In the genomic region with DNA sequence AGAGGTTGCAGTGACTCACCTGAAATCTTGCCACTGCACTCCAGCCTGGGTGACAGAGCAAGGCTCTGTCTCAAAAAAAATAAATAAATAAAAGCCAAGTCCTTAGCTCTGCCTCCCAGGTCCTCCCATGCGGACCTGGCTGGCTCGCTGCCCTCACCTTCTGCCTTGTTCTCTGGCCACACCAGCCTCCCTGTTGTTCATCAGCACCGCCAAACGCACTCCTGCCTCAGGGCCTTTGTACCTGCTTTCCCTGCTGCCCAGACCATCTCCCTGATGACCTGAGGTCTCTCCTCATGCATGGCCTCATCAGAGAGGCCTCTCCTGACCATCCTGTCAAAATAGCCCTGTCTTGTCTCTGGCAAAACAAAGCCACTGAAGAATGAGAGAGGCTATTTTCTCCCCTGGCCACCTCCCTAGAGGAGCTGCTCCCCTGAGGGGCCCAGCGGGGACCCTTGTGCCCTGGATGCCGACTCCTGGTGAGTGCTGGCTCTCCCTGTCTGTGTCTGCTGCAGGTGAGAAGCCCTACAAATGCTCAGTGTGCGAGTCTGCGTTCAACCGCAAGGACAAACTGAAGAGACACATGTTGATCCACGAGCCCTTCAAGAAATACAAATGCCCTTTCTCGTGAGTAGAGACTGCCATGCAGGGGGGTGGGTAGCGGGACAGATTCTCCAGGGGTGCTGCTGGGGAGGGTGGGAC, we compare ENCODE assay signal across 2 cellular contexts.
TF ChIP-seq lines count a peak whose summit lies in the region.

No MANE protein-coding gene starts in this region.

TF ChIP-seq in SK-N-SH, 30 proteins besides CTCF, POLR2A, EP300 and RAD21:
- TF ChIP-seq, protein P1, sequence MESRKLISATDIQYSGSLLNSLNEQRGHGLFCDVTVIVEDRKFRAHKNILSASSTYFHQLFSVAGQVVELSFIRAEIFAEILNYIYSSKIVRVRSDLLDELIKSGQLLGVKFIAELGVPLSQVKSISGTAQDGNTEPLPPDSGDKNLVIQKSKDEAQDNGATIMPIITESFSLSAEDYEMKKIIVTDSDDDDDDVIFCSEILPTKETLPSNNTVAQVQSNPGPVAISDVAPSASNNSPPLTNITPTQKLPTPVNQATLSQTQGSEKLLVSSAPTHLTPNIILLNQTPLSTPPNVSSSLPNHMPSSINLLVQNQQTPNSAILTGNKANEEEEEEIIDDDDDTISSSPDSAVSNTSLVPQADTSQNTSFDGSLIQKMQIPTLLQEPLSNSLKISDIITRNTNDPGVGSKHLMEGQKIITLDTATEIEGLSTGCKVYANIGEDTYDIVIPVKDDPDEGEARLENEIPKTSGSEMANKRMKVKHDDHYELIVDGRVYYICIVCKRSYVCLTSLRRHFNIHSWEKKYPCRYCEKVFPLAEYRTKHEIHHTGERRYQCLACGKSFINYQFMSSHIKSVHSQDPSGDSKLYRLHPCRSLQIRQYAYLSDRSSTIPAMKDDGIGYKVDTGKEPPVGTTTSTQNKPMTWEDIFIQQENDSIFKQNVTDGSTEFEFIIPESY (IDR thresholded peaks at IDR 0.05; ENCODE audit: borderline replicate concordance, low read depth), result no peak
- no peak for TF ChIP-seq CHD2 (IDR thresholded peaks at IDR 0.05; ENCODE audit: low read length, partially characterized antibody)
- TF ChIP-seq, protein P2, sequence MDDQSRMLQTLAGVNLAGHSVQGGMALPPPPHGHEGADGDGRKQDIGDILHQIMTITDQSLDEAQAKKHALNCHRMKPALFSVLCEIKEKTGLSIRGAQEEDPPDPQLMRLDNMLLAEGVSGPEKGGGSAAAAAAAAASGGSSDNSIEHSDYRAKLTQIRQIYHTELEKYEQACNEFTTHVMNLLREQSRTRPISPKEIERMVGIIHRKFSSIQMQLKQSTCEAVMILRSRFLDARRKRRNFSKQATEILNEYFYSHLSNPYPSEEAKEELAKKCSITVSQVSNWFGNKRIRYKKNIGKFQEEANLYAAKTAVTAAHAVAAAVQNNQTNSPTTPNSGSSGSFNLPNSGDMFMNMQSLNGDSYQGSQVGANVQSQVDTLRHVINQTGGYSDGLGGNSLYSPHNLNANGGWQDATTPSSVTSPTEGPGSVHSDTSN (IDR thresholded peaks at IDR 0.05), result no peak
- TF ChIP-seq RCOR1 (IDR thresholded peaks at IDR 0.05; ENCODE audit: low read length), result no peak
- TF ChIP-seq NRF1 (IDR thresholded peaks at IDR 0.05; ENCODE audit: low read depth, low read length), result no peak
- no peak for TF ChIP-seq TCF12 (IDR thresholded peaks at IDR 0.05)
- TF ChIP-seq ELF1 (IDR thresholded peaks at IDR 0.05), result no peak
- TF ChIP-seq, protein P3, sequence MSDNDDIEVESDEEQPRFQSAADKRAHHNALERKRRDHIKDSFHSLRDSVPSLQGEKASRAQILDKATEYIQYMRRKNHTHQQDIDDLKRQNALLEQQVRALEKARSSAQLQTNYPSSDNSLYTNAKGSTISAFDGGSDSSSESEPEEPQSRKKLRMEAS (IDR thresholded peaks at IDR 0.05; ENCODE audit: low read depth), result no peak
- TF ChIP-seq GATA2 (CRISPR knock-in tag; IDR thresholded peaks at IDR 0.05), result no peak
- TF ChIP-seq, protein P4, sequence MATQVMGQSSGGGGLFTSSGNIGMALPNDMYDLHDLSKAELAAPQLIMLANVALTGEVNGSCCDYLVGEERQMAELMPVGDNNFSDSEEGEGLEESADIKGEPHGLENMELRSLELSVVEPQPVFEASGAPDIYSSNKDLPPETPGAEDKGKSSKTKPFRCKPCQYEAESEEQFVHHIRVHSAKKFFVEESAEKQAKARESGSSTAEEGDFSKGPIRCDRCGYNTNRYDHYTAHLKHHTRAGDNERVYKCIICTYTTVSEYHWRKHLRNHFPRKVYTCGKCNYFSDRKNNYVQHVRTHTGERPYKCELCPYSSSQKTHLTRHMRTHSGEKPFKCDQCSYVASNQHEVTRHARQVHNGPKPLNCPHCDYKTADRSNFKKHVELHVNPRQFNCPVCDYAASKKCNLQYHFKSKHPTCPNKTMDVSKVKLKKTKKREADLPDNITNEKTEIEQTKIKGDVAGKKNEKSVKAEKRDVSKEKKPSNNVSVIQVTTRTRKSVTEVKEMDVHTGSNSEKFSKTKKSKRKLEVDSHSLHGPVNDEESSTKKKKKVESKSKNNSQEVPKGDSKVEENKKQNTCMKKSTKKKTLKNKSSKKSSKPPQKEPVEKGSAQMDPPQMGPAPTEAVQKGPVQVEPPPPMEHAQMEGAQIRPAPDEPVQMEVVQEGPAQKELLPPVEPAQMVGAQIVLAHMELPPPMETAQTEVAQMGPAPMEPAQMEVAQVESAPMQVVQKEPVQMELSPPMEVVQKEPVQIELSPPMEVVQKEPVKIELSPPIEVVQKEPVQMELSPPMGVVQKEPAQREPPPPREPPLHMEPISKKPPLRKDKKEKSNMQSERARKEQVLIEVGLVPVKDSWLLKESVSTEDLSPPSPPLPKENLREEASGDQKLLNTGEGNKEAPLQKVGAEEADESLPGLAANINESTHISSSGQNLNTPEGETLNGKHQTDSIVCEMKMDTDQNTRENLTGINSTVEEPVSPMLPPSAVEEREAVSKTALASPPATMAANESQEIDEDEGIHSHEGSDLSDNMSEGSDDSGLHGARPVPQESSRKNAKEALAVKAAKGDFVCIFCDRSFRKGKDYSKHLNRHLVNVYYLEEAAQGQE (IDR thresholded peaks at IDR 0.05; ENCODE audit: low read depth, low read length), result no peak
- TF ChIP-seq JUND (IDR thresholded peaks at IDR 0.05), result no peak
- TF ChIP-seq TEAD4 (IDR thresholded peaks at IDR 0.05; ENCODE audit: borderline replicate concordance, insufficient read depth), result no peak
- no peak for TF ChIP-seq YY1 (IDR thresholded peaks at IDR 0.05; ENCODE audit: low read depth)
- TF ChIP-seq EZH2phosphoT487 (IDR thresholded peaks at IDR 0.05; ENCODE audit: borderline replicate concordance, low read depth), result no peak
- TF ChIP-seq, protein P5, sequence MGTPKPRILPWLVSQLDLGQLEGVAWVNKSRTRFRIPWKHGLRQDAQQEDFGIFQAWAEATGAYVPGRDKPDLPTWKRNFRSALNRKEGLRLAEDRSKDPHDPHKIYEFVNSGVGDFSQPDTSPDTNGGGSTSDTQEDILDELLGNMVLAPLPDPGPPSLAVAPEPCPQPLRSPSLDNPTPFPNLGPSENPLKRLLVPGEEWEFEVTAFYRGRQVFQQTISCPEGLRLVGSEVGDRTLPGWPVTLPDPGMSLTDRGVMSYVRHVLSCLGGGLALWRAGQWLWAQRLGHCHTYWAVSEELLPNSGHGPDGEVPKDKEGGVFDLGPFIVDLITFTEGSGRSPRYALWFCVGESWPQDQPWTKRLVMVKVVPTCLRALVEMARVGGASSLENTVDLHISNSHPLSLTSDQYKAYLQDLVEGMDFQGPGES (IDR thresholded peaks at IDR 0.05; ENCODE audit: low read depth, low read length), result no peak
- no peak for TF ChIP-seq TAF1 (IDR thresholded peaks at IDR 0.05; ENCODE audit: borderline replicate concordance, low read depth, low read length)
TF ChIP-seq in SK-N-SH: peak in this region for 0.

TF ChIP-seq in SK-N-SH treated with all-trans-retinoic acid at 6 μM for 48 hours, 23 proteins besides CTCF, POLR2A, EP300 and RAD21:
- TF ChIP-seq, protein P6, sequence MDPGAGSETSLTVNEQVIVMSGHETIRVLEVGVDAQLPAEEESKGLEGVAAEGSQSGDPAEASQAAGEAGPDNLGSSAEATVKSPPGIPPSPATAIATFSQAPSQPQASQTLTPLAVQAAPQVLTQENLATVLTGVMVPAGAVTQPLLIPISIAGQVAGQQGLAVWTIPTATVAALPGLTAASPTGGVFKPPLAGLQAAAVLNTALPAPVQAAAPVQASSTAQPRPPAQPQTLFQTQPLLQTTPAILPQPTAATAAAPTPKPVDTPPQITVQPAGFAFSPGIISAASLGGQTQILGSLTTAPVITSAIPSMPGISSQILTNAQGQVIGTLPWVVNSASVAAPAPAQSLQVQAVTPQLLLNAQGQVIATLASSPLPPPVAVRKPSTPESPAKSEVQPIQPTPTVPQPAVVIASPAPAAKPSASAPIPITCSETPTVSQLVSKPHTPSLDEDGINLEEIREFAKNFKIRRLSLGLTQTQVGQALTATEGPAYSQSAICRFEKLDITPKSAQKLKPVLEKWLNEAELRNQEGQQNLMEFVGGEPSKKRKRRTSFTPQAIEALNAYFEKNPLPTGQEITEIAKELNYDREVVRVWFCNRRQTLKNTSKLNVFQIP (CRISPR knock-in tag; IDR thresholded peaks at IDR 0.05; ENCODE audit: borderline replicate concordance, low read depth), result no peak
- TF ChIP-seq ZNF70 (CRISPR knock-in tag; IDR thresholded peaks at IDR 0.05) (no peak), TCF4 (CRISPR knock-in tag; IDR thresholded peaks at IDR 0.05; ENCODE audit: borderline replicate concordance) (no peak), CSDC2 (CRISPR knock-in tag; IDR thresholded peaks at IDR 0.05) (no peak), ARNTL (CRISPR knock-in tag; IDR thresholded peaks at IDR 0.05; ENCODE audit: borderline replicate concordance, low read depth) (no peak), ZC3H10 (CRISPR knock-in tag; IDR thresholded peaks at IDR 0.05) (no peak), BACH2 (CRISPR knock-in tag; IDR thresholded peaks at IDR 0.05; ENCODE audit: borderline replicate concordance) (no peak), TOX (CRISPR knock-in tag; IDR thresholded peaks at IDR 0.05; ENCODE audit: borderline replicate concordance) (no peak)
- TF ChIP-seq, protein P7, sequence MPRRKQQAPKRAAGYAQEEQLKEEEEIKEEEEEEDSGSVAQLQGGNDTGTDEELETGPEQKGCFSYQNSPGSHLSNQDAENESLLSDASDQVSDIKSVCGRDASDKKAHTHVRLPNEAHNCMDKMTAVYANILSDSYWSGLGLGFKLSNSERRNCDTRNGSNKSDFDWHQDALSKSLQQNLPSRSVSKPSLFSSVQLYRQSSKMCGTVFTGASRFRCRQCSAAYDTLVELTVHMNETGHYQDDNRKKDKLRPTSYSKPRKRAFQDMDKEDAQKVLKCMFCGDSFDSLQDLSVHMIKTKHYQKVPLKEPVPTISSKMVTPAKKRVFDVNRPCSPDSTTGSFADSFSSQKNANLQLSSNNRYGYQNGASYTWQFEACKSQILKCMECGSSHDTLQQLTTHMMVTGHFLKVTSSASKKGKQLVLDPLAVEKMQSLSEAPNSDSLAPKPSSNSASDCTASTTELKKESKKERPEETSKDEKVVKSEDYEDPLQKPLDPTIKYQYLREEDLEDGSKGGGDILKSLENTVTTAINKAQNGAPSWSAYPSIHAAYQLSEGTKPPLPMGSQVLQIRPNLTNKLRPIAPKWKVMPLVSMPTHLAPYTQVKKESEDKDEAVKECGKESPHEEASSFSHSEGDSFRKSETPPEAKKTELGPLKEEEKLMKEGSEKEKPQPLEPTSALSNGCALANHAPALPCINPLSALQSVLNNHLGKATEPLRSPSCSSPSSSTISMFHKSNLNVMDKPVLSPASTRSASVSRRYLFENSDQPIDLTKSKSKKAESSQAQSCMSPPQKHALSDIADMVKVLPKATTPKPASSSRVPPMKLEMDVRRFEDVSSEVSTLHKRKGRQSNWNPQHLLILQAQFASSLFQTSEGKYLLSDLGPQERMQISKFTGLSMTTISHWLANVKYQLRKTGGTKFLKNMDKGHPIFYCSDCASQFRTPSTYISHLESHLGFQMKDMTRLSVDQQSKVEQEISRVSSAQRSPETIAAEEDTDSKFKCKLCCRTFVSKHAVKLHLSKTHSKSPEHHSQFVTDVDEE (CRISPR knock-in tag; IDR thresholded peaks at IDR 0.05), result no peak
- TF ChIP-seq, protein P8, sequence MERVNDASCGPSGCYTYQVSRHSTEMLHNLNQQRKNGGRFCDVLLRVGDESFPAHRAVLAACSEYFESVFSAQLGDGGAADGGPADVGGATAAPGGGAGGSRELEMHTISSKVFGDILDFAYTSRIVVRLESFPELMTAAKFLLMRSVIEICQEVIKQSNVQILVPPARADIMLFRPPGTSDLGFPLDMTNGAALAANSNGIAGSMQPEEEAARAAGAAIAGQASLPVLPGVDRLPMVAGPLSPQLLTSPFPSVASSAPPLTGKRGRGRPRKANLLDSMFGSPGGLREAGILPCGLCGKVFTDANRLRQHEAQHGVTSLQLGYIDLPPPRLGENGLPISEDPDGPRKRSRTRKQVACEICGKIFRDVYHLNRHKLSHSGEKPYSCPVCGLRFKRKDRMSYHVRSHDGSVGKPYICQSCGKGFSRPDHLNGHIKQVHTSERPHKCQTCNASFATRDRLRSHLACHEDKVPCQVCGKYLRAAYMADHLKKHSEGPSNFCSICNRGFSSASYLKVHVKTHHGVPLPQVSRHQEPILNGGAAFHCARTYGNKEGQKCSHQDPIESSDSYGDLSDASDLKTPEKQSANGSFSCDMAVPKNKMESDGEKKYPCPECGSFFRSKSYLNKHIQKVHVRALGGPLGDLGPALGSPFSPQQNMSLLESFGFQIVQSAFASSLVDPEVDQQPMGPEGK (CRISPR knock-in tag; IDR thresholded peaks at IDR 0.05; ENCODE audit: borderline replicate concordance), result no peak
TF ChIP-seq in SK-N-SH treated with all-trans-retinoic acid at 6 μM for 48 hours: peak in this region for 0.
